Comparison of ENCODE assay signal across 15 cellular contexts in genomic region chr1:84283381-84283780, GRCh38. TPM values are rescaled to one million over a fixed set of nuclear protein-coding genes. Genes with fewer than 3 reads are reported as not detected.
"Had no signal": no experiment of that assay in that cellular context is flagged by ENCODE, and none has a peak within 500 bp of the region (broad histone marks: within the 10 kb centered on the region; RNA-seq: fewer than 3 reads in every experiment).

No MANE protein-coding gene starts in this region.

- H3K9me3 ChIP-seq: gastrocnemius medialis had no signal

- ATAC-seq: activated CD8-positive, alpha-beta T cell treated with anti-CD3 and anti-CD28 coated beads for 36 hours; gastrocnemius medialis; stimulated activated naive CD8-positive, alpha-beta T cell treated with anti-CD3 and anti-CD28 coated beads, Interleukin-15, Interleukin-2, amounts not matched to agents 100 U/mL and 50 U/mL, for 24 hours; T-helper 17 cell had no signal

- H3K27ac ChIP-seq: brain microvascular endothelial cell, coronary artery, gastrocnemius medialis, right atrium auricular region, tibial artery had no signal

- H3K36me3 ChIP-seq: brain microvascular endothelial cell, gastrocnemius medialis, right atrium auricular region, tibial artery had no signal

- H3K4me3 ChIP-seq: coronary artery, gastrocnemius medialis, right atrium auricular region, tibial artery had no signal

- H3K4me1 ChIP-seq: gastrocnemius medialis, right atrium auricular region, tibial artery had no signal

- DNase-seq: activated CD4-positive, alpha-beta T cell treated with anti-CD3 and anti-CD28 coated beads, Interleukin-2, amount 10 ng/mL, durations not matched to agents 24 days and 14 days; activated CD8-positive, alpha-beta T cell treated with anti-CD3 and anti-CD28 coated beads for 36 hours; activated naive CD4-positive, alpha-beta T cell treated with anti-CD3 and anti-CD28 coated beads, Interleukin-2, amount 50 U/mL, for 16 hours; activated T-cell treated with anti-CD3 and anti-CD28 coated beads, Interleukin-2, amount 50 U/mL, for 1 hour; aorta; brain microvascular endothelial cell; gastrocnemius medialis; head of caudate nucleus; kidney glomerular epithelial cell; stimulated activated naive CD8-positive, alpha-beta T cell treated with anti-CD3 and anti-CD28 coated beads, Interleukin-15, Interleukin-2, amounts not matched to agents 100 U/mL and 50 U/mL, for 24 hours; substantia nigra; T-helper 17 cell; tibial artery had no signal

RNA-seq across cellular contexts. Expression of gene SAMD13, which starts 18.1 kb away (rescaled TPM):
- total RNA-seq: T-helper 17 cell had no signal
